In genomic region chr11:72962084-72962483, GRCh38 we compare ENCODE assay signal across 21 cellular contexts.
DNase-seq lines count a peak whose midpoint lies in the region; ATAC-seq and TF ChIP-seq lines count a peak whose summit lies in the region.
"Had no signal": no experiment of that assay in that cellular context is flagged by ENCODE, and none has a peak within 500 bp of the region (broad histone marks: within the 10 kb centered on the region; RNA-seq: fewer than 3 reads in every experiment).

No MANE protein-coding gene starts in this region.

- CTCF ChIA-PET in activated B cell treated with CpG ODN at 0.5 μM for 24 hours (lab: Charles Lee): no interaction called here

- no peaks in the 10 kb centered on the region for H3K27me3 ChIP-seq in heart right ventricle
- H3K27me3 ChIP-seq: ovary, stomach had no signal

- TF ChIP-seq CTCF in AG10803 (conservative IDR thresholded peaks at IDR 0.05; ENCODE audit: low read length): no peak
- TF ChIP-seq CTCF in activated B cell treated with CpG ODN at 0.5 μM for 24 hours (IDR thresholded peaks at IDR 0.05): no peak
- TF ChIP-seq CTCF in heart right ventricle (IDR thresholded peaks at IDR 0.05): no peak

- H3K4me3 ChIP-seq in AG10803 (ENCODE audit: low read length) (no peak overlapping the region), heart right ventricle (no peak overlapping the region)
- H3K4me3 ChIP-seq: ovary, stomach had no signal

- intact Hi-C loops in activated B cell treated with CpG ODN at 0.5 μM for 24 hours (cut with micrococcal nuclease) (no loop called here), heart right ventricle (cut with DNase I) (no loop called here)

- peak overlapping the region; percentile 53 for H3K27ac Mint-ChIP-seq in activated B cell treated with CpG ODN at 0.5 μM for 24 hours
- H3K27ac Mint-ChIP-seq: activated CD4-positive, alpha-beta memory T cell treated with anti-CD3 and anti-CD28 coated beads, Interleukin-2, amount 10 ng/mL, durations not matched to agents 7 days and 5 days had no signal

- peaks cover 0 to 37% (median 8%) of the 10 kb centered on the region in 9 donors for H3K36me3 ChIP-seq in heart right ventricle
- H3K36me3 ChIP-seq: ovary had no signal

- TF ChIP-seq RAD21 in Ishikawa (IDR thresholded peaks at IDR 0.05; ENCODE audit: low read depth): no peak

- H3K4me3 Mint-ChIP-seq in activated B cell treated with CpG ODN at 0.5 μM for 24 hours: no peak overlapping the region
- H3K4me3 Mint-ChIP-seq: activated CD4-positive, alpha-beta memory T cell treated with anti-CD3 and anti-CD28 coated beads, Interleukin-2, amount 10 ng/mL, durations not matched to agents 7 days and 5 days had no signal

- no peak for TF ChIP-seq EP300 in Ishikawa (IDR thresholded peaks at IDR 0.05; ENCODE audit: borderline replicate concordance)

- H3K36me3 Mint-ChIP-seq in activated B cell treated with CpG ODN at 0.5 μM for 24 hours (ENCODE audit: low read depth): peaks cover 77% of the 10 kb centered on the region

- H3K9me3 Mint-ChIP-seq in activated B cell treated with CpG ODN at 0.5 μM for 24 hours: peaks cover 2% of the 10 kb centered on the region
- H3K9me3 Mint-ChIP-seq: activated CD4-positive, alpha-beta memory T cell treated with anti-CD3 and anti-CD28 coated beads, Interleukin-2, amount 10 ng/mL, durations not matched to agents 7 days and 5 days had no signal

- POLR2A ChIA-PET in activated B cell treated with CpG ODN at 0.5 μM for 24 hours (lab: Charles Lee): no interaction called here

- H3K4me1 Mint-ChIP-seq in activated B cell treated with CpG ODN at 0.5 μM for 24 hours: peaks cover 25% of the 10 kb centered on the region

- no peaks in the 10 kb centered on the region for H3K27me3 Mint-ChIP-seq in activated B cell treated with CpG ODN at 0.5 μM for 24 hours
- H3K27me3 Mint-ChIP-seq: activated CD4-positive, alpha-beta memory T cell treated with anti-CD3 and anti-CD28 coated beads, Interleukin-2, amount 10 ng/mL, durations not matched to agents 7 days and 5 days had no signal

- no peaks in the 10 kb centered on the region for H3K9me3 ChIP-seq in heart right ventricle
- H3K9me3 ChIP-seq: ovary, stomach had no signal

- H3K27ac ChIP-seq in heart right ventricle: no peak overlapping the region
- H3K27ac ChIP-seq: KMS-11, ovary, stomach had no signal

- DNase-seq in AG10803 (ENCODE audit: low read depth) (peak; percentile 55), activated B cell treated with CpG ODN at 0.5 μM for 24 hours (no peak), fibroblast of the conjunctiva (ENCODE audit: low read depth) (peak; percentile 71), NCI-H1694 (lab: John Stamatoyannopoulos, UW) (no peak), heart right ventricle (no peak)
- DNase-seq: activated CD4-positive, alpha-beta memory T cell treated with anti-CD3 and anti-CD28 coated beads, Interleukin-2, amount 10 ng/mL, durations not matched to agents 7 days and 5 days; activated naive CD4-positive, alpha-beta T cell; central memory CD4-positive, alpha-beta T cell; DMS79; head of caudate nucleus; kidney; NCI-H1930; ovary; small intestine; stomach; T1000 had no signal

- peaks cover 0 to 17% (median 3%) of the 10 kb centered on the region in 9 donors for H3K4me1 ChIP-seq in heart right ventricle
- H3K4me1 ChIP-seq: stomach had no signal

- 86 to 89% methylated on average over 4 of the region's 4 CpGs for WGBS in heart right ventricle, 2 donors

- ATAC-seq in activated B cell treated with CpG ODN at 0.5 μM for 24 hours (ENCODE audit: low read depth) (no peak), GM18502 (IDR thresholded peaks at IDR 0.05; ENCODE audit: poor library complexity, unreplicated experiment) (no peak), heart right ventricle (no peak), GM18873 (IDR thresholded peaks at IDR 0.05; ENCODE audit: low FRiP score, unreplicated experiment) (no peak)
- ATAC-seq: Right ventricle myocardium inferior had no signal

TF ChIP-seq in Ishikawa, 13 proteins besides CTCF, POLR2A, EP300 and RAD21:
- no peak for TF ChIP-seq TCF12 (IDR thresholded peaks at IDR 0.05; ENCODE audit: low read depth)
- TF ChIP-seq CREB1 (IDR thresholded peaks at IDR 0.05; ENCODE audit: low read depth): no peak
- no peak for TF ChIP-seq MAX (IDR thresholded peaks at IDR 0.05)
- no peak for TF ChIP-seq YY1 (IDR thresholded peaks at IDR 0.05; ENCODE audit: low read depth)
- peak; percentile 79 for TF ChIP-seq CEBPB (IDR thresholded peaks at IDR 0.05)

Comparison
In these comparisons a context has a peak if more than half of its experiments do, and no peak if none do; other contexts are left out.
1. DNase-seq: peak in AG10803 (single experiment) and fibroblast of the conjunctiva (single experiment); none in activated B cell treated with CpG ODN at 0.5 μM for 24 hours (single experiment), NCI-H1694 (single experiment) and heart right ventricle (0 of 2).